28 cellular contexts compared by ENCODE assay signal in the genomic region with DNA sequence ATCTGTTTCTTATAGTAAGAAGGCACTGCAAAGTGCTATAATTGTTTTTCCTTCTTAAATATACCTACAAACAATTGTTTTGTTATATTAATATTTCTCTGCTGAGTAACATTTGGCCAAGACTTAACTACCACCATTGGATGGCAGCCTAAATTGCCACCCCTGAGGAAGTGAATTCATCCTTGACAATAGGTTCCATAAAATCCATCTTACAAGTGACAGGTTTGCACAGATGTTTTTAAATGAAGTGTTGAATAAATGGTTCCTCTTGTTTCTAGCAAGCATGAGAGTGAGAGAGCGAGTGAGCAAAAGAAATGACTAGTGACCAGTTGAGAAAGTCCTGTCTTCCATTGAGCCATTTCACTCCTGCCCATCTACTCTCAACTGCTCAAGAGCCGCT.
"Had no signal": no experiment of that assay in that cellular context is flagged by ENCODE, and none has a peak within 500 bp of the region (broad histone marks: within the 10 kb centered on the region; RNA-seq: fewer than 3 reads in every experiment).

No MANE protein-coding gene starts in this region.

- H3K36me3 ChIP-seq: brain microvascular endothelial cell, WERI-Rb-1 had no signal

- DNase-seq: activated B cell treated with CpG ODN at 0.5 μM for 24 hours; activated CD4-positive, alpha-beta T cell treated with anti-CD3 and anti-CD28 coated beads for 48 hours; activated CD4-positive, alpha-beta T cell treated with anti-CD3 and anti-CD28 coated beads, Interleukin-2, amount 50 U/mL, for 1 hour; activated CD4-positive, alpha-beta T cell treated with anti-CD3 and anti-CD28 coated beads, Interleukin-2, amount 50 U/mL, for 48 hours; activated CD8-positive, alpha-beta memory T cell treated with anti-CD3 and anti-CD28 coated beads for 24 hours; activated CD8-positive, alpha-beta T cell treated with anti-CD3 and anti-CD28 coated beads for 36 hours; activated effector memory CD4-positive, alpha-beta T cell treated with Interleukin-2 at 50 U/mL for 16 hours; activated gamma-delta T cell treated with Interleukin-2 at 50 U/mL for 16 hours; activated naive CD4-positive, alpha-beta T cell treated with anti-CD3 and anti-CD28 coated beads, Interleukin-2, amount 50 U/mL, for 16 hours; activated naive CD4-positive, alpha-beta T cell treated with Interleukin-2 at 50 U/mL for 16 hours; activated T-cell treated with anti-CD3 and anti-CD28 coated beads, Interleukin-2, amount 50 U/mL, for 4 hours; amniotic stem cell; anterior cingulate cortex; brain microvascular endothelial cell; cortex of kidney; effector CD8-positive, alpha-beta T cell; foreskin fibroblast; T-helper 1 cell; T-helper 17 cell; T1000; WERI-Rb-1 had no signal

- H3K27ac ChIP-seq: brain microvascular endothelial cell, WERI-Rb-1 had no signal

- FAIRE-seq: astrocyte, colon, endometrium, frontal cortex had no signal

- ATAC-seq: activated CD4-positive, CD25-positive, alpha-beta regulatory T cell treated with anti-CD3 and anti-CD28 coated beads, Interleukin-2, amount 50 U/mL, for 24 hours; activated CD8-positive, alpha-beta T cell treated with anti-CD3 and anti-CD28 coated beads for 36 hours; activated T-cell treated with anti-CD3 and anti-CD28 coated beads, Interleukin-2, amount 50 U/mL, for 4 hours; activated T-helper 17 cell treated with anti-CD3 and anti-CD28 coated beads, Interleukin-2, amount 50 U/mL, for 72 hours; esophagus mucosa; T-helper 17 cell had no signal
